In the genomic region with DNA sequence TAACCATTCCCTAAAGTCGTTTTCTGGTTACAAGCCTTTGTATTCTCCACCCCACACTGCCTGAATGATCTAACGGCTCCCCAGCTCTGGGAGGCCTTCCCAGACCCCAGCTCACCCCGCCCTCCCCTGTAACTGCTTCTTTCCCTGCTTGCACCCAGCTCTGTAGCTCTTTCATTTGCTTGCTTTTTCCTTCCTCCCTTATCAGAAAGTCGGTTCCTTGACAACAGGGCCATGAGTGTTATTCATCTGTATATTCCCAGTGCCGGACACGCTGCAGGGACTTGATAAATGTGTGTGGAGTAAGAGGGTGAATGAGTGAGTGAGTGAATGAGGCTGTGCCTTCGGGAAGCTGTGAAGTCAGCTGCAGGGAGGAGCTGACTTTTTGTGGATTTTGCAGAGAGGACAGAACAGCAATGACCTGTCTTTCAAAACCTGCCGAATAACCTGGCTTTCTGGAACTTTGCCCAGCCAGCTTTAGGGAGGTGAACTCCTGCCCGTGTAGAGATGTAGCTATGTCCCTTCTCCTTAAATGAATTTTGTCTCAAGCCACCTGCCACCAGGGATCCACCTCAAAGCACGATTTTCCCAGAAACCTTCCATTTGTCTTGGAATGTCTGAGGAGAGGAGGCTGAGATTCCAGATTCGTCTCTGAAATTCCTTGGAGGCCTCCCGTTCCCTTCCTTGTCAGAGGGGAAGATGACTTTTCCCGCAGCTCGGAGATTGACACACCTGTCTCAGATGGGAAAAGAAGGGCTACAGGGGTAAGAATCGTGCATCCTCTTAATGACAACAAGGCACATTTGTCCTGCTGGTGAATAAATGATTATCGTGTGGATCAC, we compare ENCODE assay signal across 14 cellular contexts. TPM values are rescaled to one million over a fixed set of nuclear protein-coding genes. Genes with fewer than 3 reads are reported as not detected.
DNase-seq lines count a peak whose midpoint lies in the region; ATAC-seq, FAIRE-seq and TF ChIP-seq lines count a peak whose summit lies in the region.
"Had no signal": no experiment of that assay in that cellular context is flagged by ENCODE, and none has a peak within 500 bp of the region (broad histone marks: within the 10 kb centered on the region; RNA-seq: fewer than 3 reads in every experiment).

No MANE protein-coding gene starts in this region.

- H3K9me2 ChIP-seq in GM23248 (ENCODE audit: insufficient read depth) (no peaks in the 10 kb centered on the region), PC-3 (replicated peaks; ENCODE audit: low read length) (no peaks in the 10 kb centered on the region)

- POLR2A ChIA-PET in PC-3 (lab: Charles Lee; ENCODE audit: unreplicated experiment) = no interaction called here

- no peak overlapping the region for H2AFZ ChIP-seq in GM23248
- H2AFZ ChIP-seq in PC-3 (ENCODE audit: low read length) = peak overlapping the region; percentile 56
- H2AFZ ChIP-seq in fibroblast of lung (ENCODE audit: low read length) = no peak overlapping the region

- no peak overlapping the region for H3K9ac ChIP-seq in GM23248
- no peak overlapping the region for H3K9ac ChIP-seq in PC-3 (ENCODE audit: low read length)
- no peak overlapping the region for H3K9ac ChIP-seq in fibroblast of lung (ENCODE audit: insufficient read depth, low read length)

- H4K20me1 ChIP-seq in GM23248 (ENCODE audit: insufficient read depth) = no peaks in the 10 kb centered on the region
- H4K20me1 ChIP-seq in PC-3 (ENCODE audit: low read length) = no peaks in the 10 kb centered on the region
- H4K20me1 ChIP-seq in fibroblast of lung (ENCODE audit: control insufficient read depth, extremely low read depth, insufficient read depth, low read length) = no peaks in the 10 kb centered on the region

- 14 to 15% methylated on average over 16 of the region's 16 CpGs for WGBS in GM23248 (ENCODE audit: low coverage in 1 of 2, low lambda C conversion rate in 2 of 2, missing lambda C conversion rate in 2 of 2), 2 experiments
- 24 to 25% methylated on average over 16 of the region's 16 CpGs for WGBS in pancreas, 2 donors

- ATAC-seq in PC-3 = peak; percentile 28
- peak; percentile 28 to 77 (median 62) for ATAC-seq in pancreas
- no peak for ATAC-seq in GM21381 (IDR thresholded peaks at IDR 0.05; ENCODE audit: unreplicated experiment)
- ATAC-seq: left ventricle myocardium superior had no signal

- peaks cover 12% of the 10 kb centered on the region for H3K4me1 ChIP-seq in GM23248 (ENCODE audit: insufficient read depth)
- peaks cover 18% of the 10 kb centered on the region for H3K4me1 ChIP-seq in PC-3 (ENCODE audit: insufficient read depth, low read length)
- no peaks in the 10 kb centered on the region for H3K4me1 ChIP-seq in fibroblast of lung (ENCODE audit: control insufficient read depth, extremely low read depth, insufficient read depth, low read length)
- H3K4me1 ChIP-seq in pancreas = no peaks in the 10 kb centered on the region
- H3K4me1 ChIP-seq: testis had no signal

- CTCF ChIA-PET in PC-3 (lab: Charles Lee) = interaction anchor here (0.6 kb wide), 1 partner anchor 31 kb away, joined by 3 read pairs; no protein-coding TSS in a partner anchor

- no peak for TF ChIP-seq CTCF in PC-3 (conservative IDR thresholded peaks at IDR 0.05; ENCODE audit: low read depth, low read length)
- TF ChIP-seq CTCF in fibroblast of lung (conservative IDR thresholded peaks at IDR 0.05 in 1 of 2, IDR thresholded peaks at IDR 0.05 in 1 of 2; ENCODE audit: low read depth in 1 of 2, low read length in 2 of 2) = no peak
- no peak for TF ChIP-seq CTCF in pancreas (IDR thresholded peaks at IDR 0.05)

- H3K4me2 ChIP-seq in GM23248 (ENCODE audit: unreplicated experiment) (no peak overlapping the region), PC-3 (ENCODE audit: low read length) (no peak overlapping the region), fibroblast of lung (ENCODE audit: extremely low read depth, insufficient read depth, low read length) (no peak overlapping the region)

- TF ChIP-seq POLR2A in GM12891 (IDR thresholded peaks at IDR 0.05; ENCODE audit: low read depth, low read length) = no peak

- no peak overlapping the region for H3K4me3 ChIP-seq in GM23248
- no peak overlapping the region for H3K4me3 ChIP-seq in PC-3 (ENCODE audit: low read length)
- H3K4me3 ChIP-seq in fibroblast of lung (replicated peaks in 1 of 4; ENCODE audit: control extremely low read depth in 1 of 4, insufficient read depth in 1 of 4, low read depth in 3 of 4, low read length in 4 of 4) = no peak overlapping the region
- no peak overlapping the region for H3K4me3 ChIP-seq in pancreas
- H3K4me3 ChIP-seq: psoas muscle, testis had no signal

- H3K79me2 ChIP-seq in GM23248 (ENCODE audit: insufficient read depth) (no peaks in the 10 kb centered on the region), PC-3 (ENCODE audit: low read length) (no peaks in the 10 kb centered on the region), fibroblast of lung (ENCODE audit: control insufficient read depth, insufficient read depth, low read length) (no peaks in the 10 kb centered on the region)

- no TSS peak for BruUV-seq in PC-3 (replicated peaks; lab: Mats Ljungman, UMichigan)

- no peaks in the 10 kb centered on the region for H3K9me3 ChIP-seq in GM23248 (ENCODE audit: low read depth)
- H3K9me3 ChIP-seq in PC-3 (ENCODE audit: low read length) = no peaks in the 10 kb centered on the region
- no peaks in the 10 kb centered on the region for H3K9me3 ChIP-seq in fibroblast of lung (ENCODE audit: control insufficient read depth, insufficient read depth, low read depth, low read length)
- no peaks in the 10 kb centered on the region for H3K9me3 ChIP-seq in pancreas
- H3K9me3 ChIP-seq: psoas muscle, testis had no signal

- FAIRE-seq in pancreas (lab: Jason Lieb, UNC) (no peak), GM12891 (lab: Jason Lieb, UNC) (no peak)

- DNase-seq in GM23248 = peak; percentile 33
- DNase-seq in PC-3 = peak; percentile 54
- peak; percentile 14 to 66 for DNase-seq in fibroblast of lung (ENCODE audit: low read depth in 2 of 2)
- peak in 1 of 6 donors; percentile 15 for DNase-seq in pancreas
- no peak for DNase-seq in anterior cingulate cortex (lab: John Stamatoyannopoulos, UW)
- no peak for DNase-seq in GM12891 (ENCODE audit: insufficient read length, low spot score)
- DNase-seq in COLO829 (ENCODE audit: low spot score) = no peak
- DNase-seq: foreskin melanocyte, HFFc6, left ventricle myocardium superior, T-helper 9 cell, testis had no signal

- H3F3A ChIP-seq in GM23248 (ENCODE audit: insufficient read depth) (no peaks in the 10 kb centered on the region; the same call in 1 of the 2 replicates), PC-3 (ENCODE audit: low read length, unreplicated experiment) (no peaks in the 10 kb centered on the region)

- H3K27me3 ChIP-seq in GM23248 (replicated peaks; ENCODE audit: insufficient read depth) (peaks cover 58% of the 10 kb centered on the region), PC-3 (ENCODE audit: low read length) (no peaks in the 10 kb centered on the region), fibroblast of lung (ENCODE audit: control insufficient read depth, insufficient read depth, low read length) (peaks cover 28% of the 10 kb centered on the region), pancreas (no peaks in the 10 kb centered on the region)
- H3K27me3 ChIP-seq: testis had no signal

- intact Hi-C loops in PC-3 (cut with micrococcal nuclease) (no loop called here), pancreas (cut with DNase I) (no loop called here)

- in situ Hi-C loops in GM23248 (cut with MboI) = no loop called here

- H3K36me3 ChIP-seq in GM23248 (ENCODE audit: low read depth) (no peaks in the 10 kb centered on the region), PC-3 (ENCODE audit: low read depth, low read length) (no peaks in the 10 kb centered on the region), fibroblast of lung (ENCODE audit: control insufficient read depth, insufficient read depth, low read length) (no peaks in the 10 kb centered on the region), pancreas (no peaks in the 10 kb centered on the region)

- no peak overlapping the region for H3K27ac ChIP-seq in GM23248
- no peak overlapping the region for H3K27ac ChIP-seq in PC-3 (ENCODE audit: low read length)
- H3K27ac ChIP-seq in fibroblast of lung (ENCODE audit: insufficient read depth, low read length) = no peak overlapping the region
- peak overlapping the region in 1 of 4 donors; percentile 17 for H3K27ac ChIP-seq in pancreas
- H3K27ac ChIP-seq: psoas muscle, testis had no signal

TF ChIP-seq in GM12891, 5 proteins besides CTCF, POLR2A, EP300 and RAD21:
- no peak for TF ChIP-seq SPI1 (IDR thresholded peaks at IDR 0.05; ENCODE audit: low read depth, low read length)
- TF ChIP-seq POLR2AphosphoS5 (IDR thresholded peaks at IDR 0.05; ENCODE audit: low read depth, low read length) = no peak
- no peak for TF ChIP-seq POU2F2 (IDR thresholded peaks at IDR 0.05; ENCODE audit: low read depth, low read length)
- no peak for TF ChIP-seq PAX5 (IDR thresholded peaks at IDR 0.05; ENCODE audit: insufficient read depth, low read length, severe bottlenecking)
- no peak for TF ChIP-seq TAF1 (IDR thresholded peaks at IDR 0.05; ENCODE audit: low read depth, low read length)
TF ChIP-seq in GM12891: peak in this region for 0.

RNA-seq across cellular contexts. Expression of a gene that starts 19.9 kb away (rescaled TPM):
- not detected in 2 replicates for total RNA-seq in GM23248 (2014; rRNA removed; shearing (Covaris generic))
- polyA plus RNA-seq in GM23248 (2016; fragmentation: Nextera tagmentation; extraction: Ambion mirVana) = not detected in 2 replicates
- 1.7 and 2.4 TPM in 2 replicates for total RNA-seq in PC-3 (2014; rRNA removed)
- not detected in 2 replicates for total RNA-seq in fibroblast of lung
- not detected in 2 replicates for polyA plus RNA-seq in fibroblast of lung
- polyA plus RNA-seq in fibroblast of lung (2012) = not detected in 2 replicates
- polyA minus RNA-seq in fibroblast of lung (ENCODE audit: low replicate concordance) = 0.07 TPM in 1 of 2 replicates, not detected in the other
- total RNA-seq in pancreas = under 1 TPM; 0.09 to 0.67 (median 0.24) TPM
- 1 to 10 TPM; 1.3 to 4.2 TPM for polyA plus RNA-seq in pancreas
- polyA plus RNA-seq in GM12891 (2012; ENCODE audit: low read depth, missing spikeins) = 0.04 TPM
- total RNA-seq: HFFc6, left ventricle myocardium superior, psoas muscle had no signal

Comparison
In these comparisons a context has a peak if more than half of its experiments do, and no peak if none do; other contexts are left out.
1. DNase-seq: peak in GM23248 (single experiment), PC-3 (single experiment) and fibroblast of lung (2 of 2); none in anterior cingulate cortex (0 of 58), GM12891 (single experiment) and COLO829 (single experiment).